ENCODE assay signal across 10 cellular contexts in the genomic region with DNA sequence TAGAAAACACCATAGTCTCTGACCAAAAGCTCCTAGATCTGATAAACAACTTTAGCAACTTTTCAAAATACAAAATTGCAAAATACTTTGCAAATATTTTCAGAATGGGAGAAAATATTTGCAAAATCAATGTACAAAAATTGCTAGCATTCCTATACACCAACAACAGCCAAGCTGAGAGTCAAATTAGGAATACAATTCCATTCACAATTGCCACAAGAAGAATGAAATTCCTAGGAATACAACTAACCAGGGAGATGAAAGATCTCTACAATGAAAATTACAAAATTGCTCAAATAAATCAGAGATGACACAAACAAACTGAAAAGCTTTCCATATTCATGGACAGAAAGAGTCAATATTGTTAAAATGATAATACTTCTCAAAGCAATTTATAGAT.
"Had no signal": no experiment of that assay in that cellular context is flagged by ENCODE, and none has a peak within 500 bp of the region (broad histone marks: within the 10 kb centered on the region; RNA-seq: fewer than 3 reads in every experiment).

No MANE protein-coding gene starts in this region.

- H3K36me3 ChIP-seq: HAP-1 had no signal

- H3K4me3 ChIP-seq: GM23248, HAP-1 had no signal

- H3K9ac ChIP-seq: GM23248, KMS-11 had no signal

- H3K4me2 ChIP-seq: KMS-11 had no signal

- DNase-seq: GM23248, GOT3, H7, HFFc6, KBM-7 had no signal

- ATAC-seq: HCT116, HepG2 had no signal

- H2AFZ ChIP-seq: GM23248 had no signal

- H3K27ac ChIP-seq: GM23248, HL-60, KMS-11 had no signal
